In genomic region chr10:102776779-102777417, GRCh38 we compare ENCODE assay signal across 8 cellular contexts. TPM values are rescaled to one million over a fixed set of nuclear protein-coding genes. Genes with fewer than 3 reads are reported as not detected.
DNase-seq lines count a peak whose midpoint lies in the region; TF ChIP-seq lines count a peak whose summit lies in the region.

No MANE protein-coding gene starts in this region.

- no peaks in the 10 kb centered on the region for H3K9me3 Mint-ChIP-seq in type B pancreatic cell

- peak overlapping the region; percentile 40 for H3K4me3 ChIP-seq in epithelial cell of proximal tubule (ENCODE audit: low read depth, low read length)

- H3K27ac Mint-ChIP-seq in type B pancreatic cell = peak overlapping the region; percentile 92

- H3K27me3 Mint-ChIP-seq in type B pancreatic cell = no peaks in the 10 kb centered on the region

- peaks cover 72% of the 10 kb centered on the region for H3K4me1 Mint-ChIP-seq in type B pancreatic cell (ENCODE audit: unreplicated experiment)

- H3K4me3 Mint-ChIP-seq in type B pancreatic cell = peak overlapping the region; percentile 82

- H3K36me3 Mint-ChIP-seq in type B pancreatic cell = peaks cover 5% of the 10 kb centered on the region

- TF ChIP-seq CTCF in epithelial cell of proximal tubule (conservative IDR thresholded peaks at IDR 0.05; ENCODE audit: low read depth, low read length) (peak; percentile 9), type B pancreatic cell (conservative IDR thresholded peaks at IDR 0.05) (no peak), GM10266 (IDR thresholded peaks at IDR 0.05; ENCODE audit: control insufficient read depth, insufficient read depth, low read depth, missing control alignments) (no peak)

- DNase-seq in ELF-1 (ENCODE audit: low read depth, low spot score) = peak; percentile 99
- DNase-seq in RPMI7951 (ENCODE audit: low read depth) = peak; percentile 96
- DNase-seq in epithelial cell of proximal tubule (ENCODE audit: low read depth) = peak; percentile 75
- peak; percentile 79 for DNase-seq in mucosa of gallbladder (ENCODE audit: low spot score)
- DNase-seq in type B pancreatic cell (ENCODE audit: extremely low spot score, unreplicated experiment) = peak; percentile 72
- no peak for DNase-seq in NCI-H1436 treated with DMSO at 0.1 percent for 48 hours (lab: John Stamatoyannopoulos, UW)
- DNase-seq in GM10266 (ENCODE audit: extremely low spot score) = no peak
- DNase-seq in NCI-H1694 (lab: John Stamatoyannopoulos, UW) = no peak

RNA-seq across cellular contexts. Expression of gene WBP1L, which starts 33.1 kb away (rescaled TPM):
- total RNA-seq in RPMI7951 (2014; rRNA removed; shearing (Covaris generic)) = 16.8 and 22.5 TPM in 2 replicates
- total RNA-seq in epithelial cell of proximal tubule = 18.4 and 31.5 TPM in 2 replicates
- total RNA-seq in mucosa of gallbladder = 58.1 TPM
- total RNA-seq in type B pancreatic cell (ENCODE audit: low replicate concordance) = 40.3 and 80.4 TPM in 2 replicates

Comparison
In these comparisons a context has a peak if more than half of its experiments do, and no peak if none do; other contexts are left out.
1. DNase-seq: peak in ELF-1 (single experiment), RPMI7951 (single experiment), epithelial cell of proximal tubule (single experiment), mucosa of gallbladder (single experiment) and type B pancreatic cell (single experiment); none in NCI-H1436 treated with DMSO at 0.1 percent for 48 hours (single experiment), GM10266 (single experiment) and NCI-H1694 (single experiment).